14 cellular contexts compared by ENCODE assay signal in the genomic region with DNA sequence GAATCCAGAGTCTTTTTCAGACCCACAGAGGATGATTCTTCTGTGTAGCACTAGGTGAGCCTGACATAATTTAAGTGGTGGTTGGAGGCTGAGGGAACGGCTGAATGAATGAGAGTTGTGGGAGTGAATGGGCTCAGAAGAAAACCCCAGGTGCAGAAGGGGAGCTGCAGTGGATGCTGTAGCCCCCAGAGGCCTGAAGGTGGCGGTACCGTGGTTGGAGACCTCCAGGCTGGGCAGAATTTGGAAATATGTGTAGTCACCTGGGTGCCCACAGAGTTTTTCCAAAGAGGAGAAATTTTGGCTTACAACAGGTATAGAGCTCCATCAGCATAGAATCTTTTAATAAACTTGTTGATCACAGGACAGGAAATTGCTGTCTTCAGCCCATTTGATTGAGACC. TPM values are rescaled to one million over a fixed set of nuclear protein-coding genes. Genes with fewer than 3 reads are reported as not detected.
DNase-seq lines count a peak whose midpoint lies in the region; ATAC-seq and TF ChIP-seq lines count a peak whose summit lies in the region.
"Had no signal": no experiment of that assay in that cellular context is flagged by ENCODE, and none has a peak within 500 bp of the region (broad histone marks: within the 10 kb centered on the region; RNA-seq: fewer than 3 reads in every experiment).

No MANE protein-coding gene starts in this region.

- no peak overlapping the region for H3K4me3 ChIP-seq in WERI-Rb-1 (ENCODE audit: low read depth, low read length)
- H3K4me3 ChIP-seq: BLaER1, MG63, skin epidermis had no signal

- H3K27ac ChIP-seq in WERI-Rb-1 = no peak overlapping the region
- H3K27ac ChIP-seq: BLaER1, skin epidermis had no signal

- no peaks in the 10 kb centered on the region for H3K36me3 ChIP-seq in WERI-Rb-1
- H3K36me3 ChIP-seq: BLaER1, MG63 had no signal

- TF ChIP-seq CTCF in GM13977 (IDR thresholded peaks at IDR 0.05; ENCODE audit: extremely low read depth, insufficient read depth, missing control alignments) (peak; percentile 29), WERI-Rb-1 (IDR thresholded peaks at IDR 0.05; ENCODE audit: low read depth, low read length) (peak; percentile 84)

- DNase-seq in NCI-H748 (lab: John Stamatoyannopoulos, UW; ENCODE audit: unreplicated experiment) = peak; percentile 25
- DNase-seq in NCI-H748 treated with DMSO at 0.1 percent for 48 hours (lab: John Stamatoyannopoulos, UW) = no peak
- no peak for DNase-seq in GM13977 (ENCODE audit: low spot score)
- peak; percentile 40 for DNase-seq in WERI-Rb-1
- peak; percentile 15 for DNase-seq in left lobe of liver (ENCODE audit: low spot score)
- DNase-seq: effector CD4-positive, alpha-beta T cell; left cardiac atrium; MG63; SHP77 treated with DMSO at 0.1 percent for 48 hours had no signal

- ATAC-seq in left lobe of liver (no peak), GM19397 (IDR thresholded peaks at IDR 0.05; ENCODE audit: unreplicated experiment) (no peak), GM21619 (IDR thresholded peaks at IDR 0.05; ENCODE audit: unreplicated experiment) (no peak), GM18858 (IDR thresholded peaks at IDR 0.05; ENCODE audit: unreplicated experiment) (no peak)
- ATAC-seq: left cardiac atrium had no signal

- H3K9me3 ChIP-seq in WERI-Rb-1 (ENCODE audit: severe bottlenecking) = no peaks in the 10 kb centered on the region
- H3K9me3 ChIP-seq: MG63 had no signal

- peaks cover 62% of the 10 kb centered on the region for H3K27me3 ChIP-seq in WERI-Rb-1 (ENCODE audit: insufficient read depth, low read depth, severe bottlenecking)

- in situ Hi-C loops in GM13977 (cut with MboI; ENCODE audit: low pct_unique_long_range_greater_than_20kb, low sequenced_read_pairs, unreplicated experiment) = no loop called here

RNA-seq across cellular contexts. Expression of a gene that starts 6.5 kb away (rescaled TPM):
- not detected for total RNA-seq in left lobe of liver

RNA-seq across cellular contexts. Expression of a gene that starts 12.4 kb away (rescaled TPM):
- 0.18 TPM for total RNA-seq in left lobe of liver

RNA-seq across cellular contexts. Expression of a gene that starts 31.5 kb away (rescaled TPM):
- not detected for total RNA-seq in left lobe of liver

RNA-seq across cellular contexts. Expression of a gene that starts 34.3 kb away (rescaled TPM):
- total RNA-seq in left lobe of liver = 0.08 TPM

Comparison
In these comparisons a context has a peak if more than half of its experiments do, and no peak if none do; other contexts are left out.
1. DNase-seq: peak in NCI-H748 (single experiment), WERI-Rb-1 (single experiment) and left lobe of liver (single experiment); none in NCI-H748 treated with DMSO at 0.1 percent for 48 hours (single experiment) and GM13977 (single experiment).